Comparison of ENCODE assay signal across 10 cellular contexts in the genomic region with DNA sequence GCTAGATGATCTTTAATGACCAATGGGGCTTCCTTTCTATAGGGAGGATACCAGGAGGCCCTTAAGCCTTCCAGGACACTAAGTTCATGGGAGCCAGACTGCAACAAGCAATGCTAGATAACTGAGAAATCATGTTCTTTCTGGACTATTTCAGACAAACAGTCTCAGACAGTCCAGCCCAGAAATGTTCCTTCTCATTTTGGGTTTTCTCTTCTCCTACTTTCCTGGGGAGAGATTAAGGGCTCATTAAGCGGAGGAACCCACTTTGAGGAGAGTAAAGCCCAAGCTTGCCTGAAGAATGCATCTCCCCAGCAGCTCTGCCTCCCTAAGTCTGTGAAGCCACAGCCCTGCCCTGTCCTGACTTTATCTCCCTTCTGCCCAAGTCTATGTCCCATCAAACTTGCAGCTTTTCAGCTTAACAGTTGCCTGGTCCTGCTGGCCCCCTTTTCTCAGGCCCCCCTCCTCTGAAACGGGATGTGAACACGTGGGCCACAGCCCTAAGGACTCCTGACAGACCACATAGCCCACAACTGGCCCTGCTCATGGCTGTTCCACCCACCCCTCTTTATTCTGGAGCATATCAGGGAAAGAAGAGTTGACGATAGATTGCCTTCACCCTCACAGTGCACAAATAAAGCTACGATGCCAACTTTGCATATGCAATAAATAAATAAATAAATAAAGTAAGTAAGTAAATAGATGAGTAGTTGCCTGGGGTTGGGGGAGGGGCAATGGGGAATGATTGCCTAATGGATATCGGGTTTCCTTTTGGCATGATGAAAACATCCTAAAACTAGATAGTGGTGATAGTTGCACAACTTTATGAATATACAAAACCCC.
DNase-seq lines count a peak whose midpoint lies in the region; ATAC-seq and TF ChIP-seq lines count a peak whose summit lies in the region.
"Had no signal": no experiment of that assay in that cellular context is flagged by ENCODE, and none has a peak within 500 bp of the region (broad histone marks: within the 10 kb centered on the region; RNA-seq: fewer than 3 reads in every experiment).

No MANE protein-coding gene starts in this region.

- no peak overlapping the region for H3K4me3 ChIP-seq in GM23338
- peak overlapping the region; percentile 33; the same call in 1 of the 2 replicates for H3K4me3 ChIP-seq in SK-N-MC
- H3K4me3 ChIP-seq in fibroblast of villous mesenchyme (ENCODE audit: low read depth, low read length): no peak overlapping the region
- no peak overlapping the region for H3K4me3 ChIP-seq in sigmoid colon

- H4K20me1 ChIP-seq in GM23338 (replicated peaks; ENCODE audit: insufficient read depth): no peaks in the 10 kb centered on the region

- H3K36me3 Mint-ChIP-seq in GM23338 (ENCODE audit: low read depth): no peaks in the 10 kb centered on the region

- H3K79me2 ChIP-seq in GM23338 (replicated peaks; ENCODE audit: insufficient read depth): no peaks in the 10 kb centered on the region

- no peak overlapping the region; the same call in 1 of the 2 replicates for H3K4me2 ChIP-seq in GM23338

- H3K27ac ChIP-seq in GM23338 (ENCODE audit: low read depth) (no peak overlapping the region), SK-N-MC (peak overlapping the region; percentile 97), sigmoid colon (peak overlapping the region in 3 of 4 donors; percentile 47 to 67 (median 66))
- H3K27ac ChIP-seq: neutrophil had no signal

- H3K4me3 Mint-ChIP-seq in GM23338: no peak overlapping the region

- H3K9me3 Mint-ChIP-seq in GM23338: peaks cover 12% of the 10 kb centered on the region

- 0 out of 2 replicates have a peak, but pooled peaks cover 7% of the 10 kb centered on the region for H3K9me2 ChIP-seq in GM23338 (ENCODE audit: insufficient read depth)

- H3K27ac Mint-ChIP-seq in GM23338: no peak overlapping the region

- no peak for TF ChIP-seq CTCF in GM23338 (conservative IDR thresholded peaks at IDR 0.05; ENCODE audit: low read depth in 2 of 2)
- TF ChIP-seq CTCF in fibroblast of villous mesenchyme (IDR thresholded peaks at IDR 0.05; ENCODE audit: insufficient read depth, low read depth, low read length): no peak
- TF ChIP-seq CTCF in sigmoid colon (IDR thresholded peaks at IDR 0.05): no peak

- H3K27me3 Mint-ChIP-seq in GM23338 (ENCODE audit: insufficient read depth, low read depth, poor library complexity): no peaks in the 10 kb centered on the region

- DNase-seq in GM23338 (ENCODE audit: low spot score) (peak; percentile 35), SK-N-MC (ENCODE audit: low read depth, low spot score) (no peak), fibroblast of villous mesenchyme (ENCODE audit: low read depth) (peak; percentile 94), sigmoid colon (peak; percentile 86), amygdala (lab: John Stamatoyannopoulos, UW) (no peak), AG08395 (ENCODE audit: low spot score) (no peak)
- no peak for DNase-seq in stimulated activated CD4-positive, alpha-beta T cell treated with anti-CD3 and anti-CD28 coated beads, Interleukin-1b, Interleukin-23, amount 100 ng/mL, for 48 hours
- no peak for DNase-seq in stimulated activated CD8-positive, alpha-beta memory T cell treated with anti-CD3 and anti-CD28 coated beads, Interleukin-4, amount 100 ng/mL, for 48 hours
- DNase-seq: activated T-cell treated with anti-CD3 and anti-CD28 coated beads, Interleukin-2, amount 50 U/mL, for 1 hour had no signal

- H3K9ac ChIP-seq in SK-N-MC (ENCODE audit: insufficient read length): no peak overlapping the region

- WGBS in sigmoid colon, 2 donors: 69% methylated on average over 6 of the region's 6 CpGs

- H3K27me3 ChIP-seq in GM23338 (ENCODE audit: insufficient read depth) (no peaks in the 10 kb centered on the region), sigmoid colon (no peaks in the 10 kb centered on the region)
- H3K27me3 ChIP-seq: neutrophil had no signal

- no peak for TF ChIP-seq POLR2A in sigmoid colon (IDR thresholded peaks at IDR 0.05)

- ATAC-seq in GM23338: peak; percentile 49

- H3K4me1 Mint-ChIP-seq in GM23338: peaks cover 8% of the 10 kb centered on the region; the same call in 2 of the 3 replicates

- H3K4me1 ChIP-seq in GM23338 (ENCODE audit: insufficient read depth): no peaks in the 10 kb centered on the region
- peaks cover 0 to 30% (median 25%) of the 10 kb centered on the region in 4 donors for H3K4me1 ChIP-seq in sigmoid colon

- H2AFZ ChIP-seq in GM23338: peak overlapping the region; percentile 91

- intact Hi-C loops in sigmoid colon (cut with DNase I): no loop called here

- H3K9me3 ChIP-seq in SK-N-MC (ENCODE audit: low read depth, low read length) (0 out of 2 replicates have a peak, but pooled peaks cover 5% of the 10 kb centered on the region), sigmoid colon (no peaks in the 10 kb centered on the region)
- H3K9me3 ChIP-seq: neutrophil had no signal

- TF ChIP-seq EP300 in sigmoid colon (IDR thresholded peaks at IDR 0.05): no peak

- no peaks in the 10 kb centered on the region for H3K36me3 ChIP-seq in GM23338 (ENCODE audit: insufficient read depth)
- no peaks in the 10 kb centered on the region for H3K36me3 ChIP-seq in SK-N-MC (ENCODE audit: insufficient read depth, low read length)
- H3K36me3 ChIP-seq in sigmoid colon: no peaks in the 10 kb centered on the region
- H3K36me3 ChIP-seq: neutrophil had no signal

- no peaks in the 10 kb centered on the region for H3F3A ChIP-seq in GM23338 (replicated peaks; ENCODE audit: low read depth)

TF ChIP-seq in GM23338, 12 proteins besides CTCF, POLR2A, EP300 and RAD21 (continues in another document):
- TF ChIP-seq STAT1 (IDR thresholded peaks at IDR 0.05; ENCODE audit: unreplicated experiment) (no peak), JUNB (IDR thresholded peaks at IDR 0.05; ENCODE audit: unreplicated experiment) (no peak), POLR2AphosphoS5 (IDR thresholded peaks at IDR 0.05; ENCODE audit: low read depth) (no peak), ZNF331 (CRISPR knock-in tag; IDR thresholded peaks at IDR 0.05; ENCODE audit: low read depth) (no peak)
- TF ChIP-seq, protein P1, sequence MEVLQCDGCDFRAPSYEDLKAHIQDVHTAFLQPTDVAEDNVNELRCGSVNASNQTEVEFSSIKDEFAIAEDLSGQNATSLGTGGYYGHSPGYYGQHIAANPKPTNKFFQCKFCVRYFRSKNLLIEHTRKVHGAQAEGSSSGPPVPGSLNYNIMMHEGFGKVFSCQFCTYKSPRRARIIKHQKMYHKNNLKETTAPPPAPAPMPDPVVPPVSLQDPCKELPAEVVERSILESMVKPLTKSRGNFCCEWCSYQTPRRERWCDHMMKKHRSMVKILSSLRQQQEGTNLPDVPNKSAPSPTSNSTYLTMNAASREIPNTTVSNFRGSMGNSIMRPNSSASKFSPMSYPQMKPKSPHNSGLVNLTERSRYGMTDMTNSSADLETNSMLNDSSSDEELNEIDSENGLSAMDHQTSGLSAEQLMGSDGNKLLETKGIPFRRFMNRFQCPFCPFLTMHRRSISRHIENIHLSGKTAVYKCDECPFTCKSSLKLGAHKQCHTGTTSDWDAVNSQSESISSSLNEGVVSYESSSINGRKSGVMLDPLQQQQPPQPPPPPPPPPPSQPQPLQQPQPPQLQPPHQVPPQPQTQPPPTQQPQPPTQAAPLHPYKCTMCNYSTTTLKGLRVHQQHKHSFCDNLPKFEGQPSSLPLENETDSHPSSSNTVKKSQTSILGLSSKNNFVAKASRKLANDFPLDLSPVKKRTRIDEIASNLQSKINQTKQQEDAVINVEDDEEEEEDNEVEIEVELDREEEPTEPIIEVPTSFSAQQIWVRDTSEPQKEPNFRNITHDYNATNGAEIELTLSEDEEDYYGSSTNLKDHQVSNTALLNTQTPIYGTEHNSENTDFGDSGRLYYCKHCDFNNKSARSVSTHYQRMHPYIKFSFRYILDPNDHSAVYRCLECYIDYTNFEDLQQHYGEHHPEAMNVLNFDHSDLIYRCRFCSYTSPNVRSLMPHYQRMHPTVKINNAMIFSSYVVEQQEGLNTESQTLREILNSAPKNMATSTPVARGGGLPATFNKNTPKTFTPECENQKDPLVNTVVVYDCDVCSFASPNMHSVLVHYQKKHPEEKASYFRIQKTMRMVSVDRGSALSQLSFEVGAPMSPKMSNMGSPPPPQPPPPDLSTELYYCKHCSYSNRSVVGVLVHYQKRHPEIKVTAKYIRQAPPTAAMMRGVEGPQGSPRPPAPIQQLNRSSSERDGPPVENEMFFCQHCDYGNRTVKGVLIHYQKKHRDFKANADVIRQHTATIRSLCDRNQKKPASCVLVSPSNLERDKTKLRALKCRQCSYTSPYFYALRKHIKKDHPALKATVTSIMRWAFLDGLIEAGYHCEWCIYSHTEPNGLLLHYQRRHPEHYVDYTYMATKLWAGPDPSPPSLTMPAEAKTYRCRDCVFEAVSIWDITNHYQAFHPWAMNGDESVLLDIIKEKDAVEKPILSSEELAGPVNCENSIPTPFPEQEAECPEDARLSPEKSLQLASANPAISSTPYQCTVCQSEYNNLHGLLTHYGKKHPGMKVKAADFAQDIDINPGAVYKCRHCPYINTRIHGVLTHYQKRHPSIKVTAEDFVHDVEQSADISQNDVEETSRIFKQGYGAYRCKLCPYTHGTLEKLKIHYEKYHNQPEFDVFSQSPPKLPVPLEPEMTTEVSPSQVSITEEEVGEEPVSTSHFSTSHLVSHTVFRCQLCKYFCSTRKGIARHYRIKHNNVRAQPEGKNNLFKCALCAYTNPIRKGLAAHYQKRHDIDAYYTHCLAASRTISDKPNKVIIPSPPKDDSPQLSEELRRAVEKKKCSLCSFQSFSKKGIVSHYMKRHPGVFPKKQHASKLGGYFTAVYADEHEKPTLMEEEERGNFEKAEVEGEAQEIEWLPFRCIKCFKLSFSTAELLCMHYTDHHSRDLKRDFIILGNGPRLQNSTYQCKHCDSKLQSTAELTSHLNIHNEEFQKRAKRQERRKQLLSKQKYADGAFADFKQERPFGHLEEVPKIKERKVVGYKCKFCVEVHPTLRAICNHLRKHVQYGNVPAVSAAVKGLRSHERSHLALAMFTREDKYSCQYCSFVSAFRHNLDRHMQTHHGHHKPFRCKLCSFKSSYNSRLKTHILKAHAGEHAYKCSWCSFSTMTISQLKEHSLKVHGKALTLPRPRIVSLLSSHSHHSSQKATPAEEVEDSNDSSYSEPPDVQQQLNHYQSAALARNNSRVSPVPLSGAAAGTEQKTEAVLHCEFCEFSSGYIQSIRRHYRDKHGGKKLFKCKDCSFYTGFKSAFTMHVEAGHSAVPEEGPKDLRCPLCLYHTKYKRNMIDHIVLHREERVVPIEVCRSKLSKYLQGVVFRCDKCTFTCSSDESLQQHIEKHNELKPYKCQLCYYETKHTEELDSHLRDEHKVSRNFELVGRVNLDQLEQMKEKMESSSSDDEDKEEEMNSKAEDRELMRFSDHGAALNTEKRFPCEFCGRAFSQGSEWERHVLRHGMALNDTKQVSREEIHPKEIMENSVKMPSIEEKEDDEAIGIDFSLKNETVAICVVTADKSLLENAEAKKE (CRISPR knock-in tag; IDR thresholded peaks at IDR 0.05): no peak

Comparison
In these comparisons a context has a peak if more than half of its experiments do, and no peak if none do; other contexts are left out.
1. DNase-seq: peak in GM23338 (single experiment), fibroblast of villous mesenchyme (single experiment) and sigmoid colon (single experiment); none in SK-N-MC (single experiment), stimulated activated CD4-positive, alpha-beta T cell treated with anti-CD3 and anti-CD28 coated beads, Interleukin-1b, Interleukin-23, amount 100 ng/mL, for 48 hours (single experiment), amygdala (0 of 56), stimulated activated CD8-positive, alpha-beta memory T cell treated with anti-CD3 and anti-CD28 coated beads, Interleukin-4, amount 100 ng/mL, for 48 hours (single experiment) and AG08395 (single experiment).